15 cellular contexts compared by ENCODE assay signal in genomic region chr7:120583835-120584586, GRCh38.
DNase-seq lines count a peak whose midpoint lies in the region; ATAC-seq and TF ChIP-seq lines count a peak whose summit lies in the region.
"Had no signal": no experiment of that assay in that cellular context is flagged by ENCODE, and none has a peak within 500 bp of the region (broad histone marks: within the 10 kb centered on the region; RNA-seq: fewer than 3 reads in every experiment).

No MANE protein-coding gene starts in this region.

- H3K4me1 Mint-ChIP-seq in osteocyte (ENCODE audit: unreplicated experiment) (peaks cover 19% of the 10 kb centered on the region), HFFc6 (ENCODE audit: low read depth) (no peaks in the 10 kb centered on the region)
- H3K4me1 Mint-ChIP-seq: activated CD4-positive, alpha-beta T cell treated with anti-CD3 and anti-CD28 coated beads for 36 hours had no signal

- peak overlapping the region; percentile 39 for H3K27ac Mint-ChIP-seq in osteocyte (ENCODE audit: unreplicated experiment)
- no peak overlapping the region for H3K27ac Mint-ChIP-seq in HFFc6
- H3K27ac Mint-ChIP-seq: activated CD4-positive, alpha-beta T cell treated with anti-CD3 and anti-CD28 coated beads for 36 hours had no signal

- H3K36me3 Mint-ChIP-seq in osteocyte (ENCODE audit: unreplicated experiment) (no peaks in the 10 kb centered on the region), HFFc6 (ENCODE audit: low read depth) (no peaks in the 10 kb centered on the region)

- DNase-seq in GM03348 (ENCODE audit: low spot score) (peak; percentile 87), NCI-H524 treated with DMSO at 0.1 percent for 48 hours (lab: John Stamatoyannopoulos, UW) (peak; percentile 65), epithelial cell of proximal tubule (ENCODE audit: low read depth) (peak; percentile 68), osteocyte (ENCODE audit: extremely low spot score, unreplicated experiment) (no peak), HFFc6 (no peak), ureter (ENCODE audit: low spot score) (no peak)
- DNase-seq: activated CD4-positive, alpha-beta T cell treated with anti-CD3 and anti-CD28 coated beads for 36 hours; body of pancreas; NCI-H774; stimulated activated CD4-positive, alpha-beta T cell treated with anti-CD3 and anti-CD28 coated beads, Interleukin-1b, Interleukin-23, amount 100 ng/mL, for 48 hours; stimulated activated naive CD4-positive, alpha-beta T cell treated with Interleukin-2 at 50 U/mL for 16 hours had no signal

- no peak for ATAC-seq in HG03045 (IDR thresholded peaks at IDR 0.05; ENCODE audit: unreplicated experiment)
- ATAC-seq in GM18498 (IDR thresholded peaks at IDR 0.05; ENCODE audit: unreplicated experiment), result no peak
- ATAC-seq: activated CD4-positive, alpha-beta T cell treated with anti-CD3 and anti-CD28 coated beads for 36 hours; body of pancreas; SK-N-SH treated with all-trans-retinoic acid at 6 μM for 48 hours had no signal

- H3K9me3 Mint-ChIP-seq in osteocyte (ENCODE audit: unreplicated experiment), result no peaks in the 10 kb centered on the region
- peaks cover 37% of the 10 kb centered on the region for H3K9me3 Mint-ChIP-seq in HFFc6

- H3K4me3 ChIP-seq in epithelial cell of proximal tubule (ENCODE audit: low read depth, low read length), result no peak overlapping the region
- H3K4me3 ChIP-seq: body of pancreas, esophagus muscularis mucosa had no signal

- H3K4me3 Mint-ChIP-seq in osteocyte (ENCODE audit: unreplicated experiment) (no peak overlapping the region), HFFc6 (no peak overlapping the region)
- H3K4me3 Mint-ChIP-seq: activated CD4-positive, alpha-beta T cell treated with anti-CD3 and anti-CD28 coated beads for 36 hours had no signal

- TF ChIP-seq CTCF in epithelial cell of proximal tubule (conservative IDR thresholded peaks at IDR 0.05; ENCODE audit: low read depth, low read length) (no peak), osteocyte (IDR thresholded peaks at IDR 0.05) (no peak), HFFc6 (IDR thresholded peaks at IDR 0.05) (no peak)

- H3K27me3 Mint-ChIP-seq in osteocyte (ENCODE audit: unreplicated experiment) (no peaks in the 10 kb centered on the region), HFFc6 (ENCODE audit: insufficient read depth) (no peaks in the 10 kb centered on the region)
- H3K27me3 Mint-ChIP-seq: activated CD4-positive, alpha-beta T cell treated with anti-CD3 and anti-CD28 coated beads for 36 hours had no signal

Comparison
In these comparisons a context has a peak if more than half of its experiments do, and no peak if none do; other contexts are left out.
1. DNase-seq: peak in GM03348 (single experiment), NCI-H524 treated with DMSO at 0.1 percent for 48 hours (single experiment) and epithelial cell of proximal tubule (single experiment); none in osteocyte (single experiment), HFFc6 (single experiment) and ureter (single experiment).